Comparison of ENCODE assay signal across 19 cellular contexts in genomic region chr13:99297330-99297729, GRCh38. TPM values are rescaled to one million over a fixed set of nuclear protein-coding genes. Genes with fewer than 3 reads are reported as not detected.
DNase-seq lines count a peak whose midpoint lies in the region; ATAC-seq and TF ChIP-seq lines count a peak whose summit lies in the region.
"Had no signal": no experiment of that assay in that cellular context is flagged by ENCODE, and none has a peak within 500 bp of the region (broad histone marks: within the 10 kb centered on the region; RNA-seq: fewer than 3 reads in every experiment).

No MANE protein-coding gene starts in this region.

- peak overlapping the region in 3 of 4 donors; percentile 18 to 39 (median 26) for H3K27ac ChIP-seq in sigmoid colon
- H3K27ac ChIP-seq: epithelial cell of prostate, gastrocnemius medialis, psoas muscle, RWPE1, uterus had no signal

- no peak overlapping the region for H3K4me3 ChIP-seq in sigmoid colon
- H3K4me3 ChIP-seq in MG63, result no peak overlapping the region
- H3K4me3 ChIP-seq: gastrocnemius medialis, psoas muscle, stomach, uterus had no signal

- intact Hi-C loops in activated CD4-positive, alpha-beta T cell treated with anti-CD3 and anti-CD28 coated beads for 36 hours (cut with DNase I, micrococcal nuclease), result loop anchor here (2.0 to 5.0 kb wide), 4 partner anchors 135 to 725 kb away; partner anchors contain the start of gene TM9SF2 (in 1 of the 2)
- intact Hi-C loops in sigmoid colon (cut with DNase I), result no loop called here

- CTCF ChIA-PET in activated CD4-positive, alpha-beta T cell treated with anti-CD3 and anti-CD28 coated beads for 36 hours (lab: Charles Lee), result interaction anchor here (0.9 to 4.6 kb wide), 17 partner anchors 9 to 143 kb away, joined by 3 to 65 read pairs (median 4); partner anchors contain the start of gene GPR183

- DNase-seq in activated CD4-positive, alpha-beta T cell treated with anti-CD3 and anti-CD28 coated beads for 36 hours, result no peak
- DNase-seq in activated CD4-positive, alpha-beta T cell treated with anti-CD3 and anti-CD28 coated beads for 4 hours, result no peak
- DNase-seq in activated naive CD8-positive, alpha-beta T cell treated with anti-CD3 and anti-CD28 coated beads, Interleukin-2, amount 10 ng/mL, durations not matched to agents 7 days and 5 days, result no peak
- DNase-seq in sigmoid colon (no peak), MG63 (no peak), DMS 273 (lab: John Stamatoyannopoulos, UW; ENCODE audit: unreplicated experiment) (no peak), anterior cingulate cortex (lab: John Stamatoyannopoulos, UW) (no peak)
- DNase-seq: C1 segment of cervical spinal cord, cortex of kidney, gastrocnemius medialis, NCI-H1417 treated with DMSO at 0.1 percent for 48 hours, psoas muscle, stomach, uterus had no signal

- peaks cover 0 to 30% (median 3%) of the 10 kb centered on the region in 4 donors for H3K36me3 ChIP-seq in sigmoid colon
- no peaks in the 10 kb centered on the region for H3K36me3 ChIP-seq in MG63
- H3K36me3 ChIP-seq: gastrocnemius medialis, uterus had no signal

- peak; percentile 50 for ATAC-seq in activated CD4-positive, alpha-beta T cell treated with anti-CD3 and anti-CD28 coated beads for 36 hours
- no peak for ATAC-seq in activated naive CD8-positive, alpha-beta T cell treated with anti-CD3 and anti-CD28 coated beads, Interleukin-2, amount 10 ng/mL, durations not matched to agents 7 days and 5 days (ENCODE audit: low read depth)
- ATAC-seq: gastrocnemius medialis, psoas muscle, WTC11 had no signal

- no peak for TF ChIP-seq CTCF in sigmoid colon (IDR thresholded peaks at IDR 0.05)

- no peaks in the 10 kb centered on the region for H3K27me3 Mint-ChIP-seq in activated CD4-positive, alpha-beta T cell treated with anti-CD3 and anti-CD28 coated beads for 36 hours
- H3K27me3 Mint-ChIP-seq in IgD-negative memory B cell, result no peaks in the 10 kb centered on the region
- H3K27me3 Mint-ChIP-seq in activated naive CD8-positive, alpha-beta T cell treated with anti-CD3 and anti-CD28 coated beads, Interleukin-2, amount 10 ng/mL, durations not matched to agents 7 days and 5 days, result no peaks in the 10 kb centered on the region

- peaks cover 86% of the 10 kb centered on the region for H3K4me1 Mint-ChIP-seq in activated CD4-positive, alpha-beta T cell treated with anti-CD3 and anti-CD28 coated beads for 36 hours
- peaks cover 71 to 79% (median 75%) of the 10 kb centered on the region in 3 donors for H3K4me1 Mint-ChIP-seq in IgD-negative memory B cell
- peaks cover 45% of the 10 kb centered on the region for H3K4me1 Mint-ChIP-seq in activated naive CD8-positive, alpha-beta T cell treated with anti-CD3 and anti-CD28 coated beads, Interleukin-2, amount 10 ng/mL, durations not matched to agents 7 days and 5 days

- peaks cover 72% of the 10 kb centered on the region for H3K36me3 Mint-ChIP-seq in activated CD4-positive, alpha-beta T cell treated with anti-CD3 and anti-CD28 coated beads for 36 hours (ENCODE audit: low read depth)
- peaks cover 12% of the 10 kb centered on the region for H3K36me3 Mint-ChIP-seq in IgD-negative memory B cell
- peaks cover 31% of the 10 kb centered on the region for H3K36me3 Mint-ChIP-seq in activated naive CD8-positive, alpha-beta T cell treated with anti-CD3 and anti-CD28 coated beads, Interleukin-2, amount 10 ng/mL, durations not matched to agents 7 days and 5 days
- H3K36me3 Mint-ChIP-seq: WTC11 had no signal

- H3K9me3 ChIP-seq in sigmoid colon, result no peaks in the 10 kb centered on the region
- no peaks in the 10 kb centered on the region for H3K9me3 ChIP-seq in MG63
- H3K9me3 ChIP-seq: gastrocnemius medialis, psoas muscle, stomach, uterus had no signal

- no peaks in the 10 kb centered on the region for H3K27me3 ChIP-seq in sigmoid colon
- H3K27me3 ChIP-seq in MG63, result no peaks in the 10 kb centered on the region
- H3K27me3 ChIP-seq: gastrocnemius medialis, stomach, uterus had no signal

- H3K9me3 Mint-ChIP-seq in activated CD4-positive, alpha-beta T cell treated with anti-CD3 and anti-CD28 coated beads for 36 hours (ENCODE audit: low read depth), result no peaks in the 10 kb centered on the region
- H3K9me3 Mint-ChIP-seq in IgD-negative memory B cell, result no peaks in the 10 kb centered on the region
- H3K9me3 Mint-ChIP-seq in activated naive CD8-positive, alpha-beta T cell treated with anti-CD3 and anti-CD28 coated beads, Interleukin-2, amount 10 ng/mL, durations not matched to agents 7 days and 5 days, result no peaks in the 10 kb centered on the region
- H3K9me3 Mint-ChIP-seq: WTC11 had no signal

- peaks cover 0 to 32% (median 9%) of the 10 kb centered on the region in 4 donors for H3K4me1 ChIP-seq in sigmoid colon
- H3K4me1 ChIP-seq: psoas muscle, uterus had no signal

- H3K4me3 Mint-ChIP-seq in activated CD4-positive, alpha-beta T cell treated with anti-CD3 and anti-CD28 coated beads for 36 hours, result peak overlapping the region; percentile 58
- peak overlapping the region; percentile 69 to 96 (median 92) for H3K4me3 Mint-ChIP-seq in IgD-negative memory B cell
- peak overlapping the region; percentile 45 for H3K4me3 Mint-ChIP-seq in activated naive CD8-positive, alpha-beta T cell treated with anti-CD3 and anti-CD28 coated beads, Interleukin-2, amount 10 ng/mL, durations not matched to agents 7 days and 5 days
- H3K4me3 Mint-ChIP-seq: WTC11 had no signal

- H3K27ac Mint-ChIP-seq in activated CD4-positive, alpha-beta T cell treated with anti-CD3 and anti-CD28 coated beads for 36 hours, result peak overlapping the region; percentile 96
- peak overlapping the region; percentile 80 to 94 (median 90) for H3K27ac Mint-ChIP-seq in IgD-negative memory B cell
- peak overlapping the region; percentile 66 for H3K27ac Mint-ChIP-seq in activated naive CD8-positive, alpha-beta T cell treated with anti-CD3 and anti-CD28 coated beads, Interleukin-2, amount 10 ng/mL, durations not matched to agents 7 days and 5 days
- H3K27ac Mint-ChIP-seq: WTC11 had no signal

- no peak for TF ChIP-seq EP300 in sigmoid colon (IDR thresholded peaks at IDR 0.05)

- POLR2A ChIA-PET in activated CD4-positive, alpha-beta T cell treated with anti-CD3 and anti-CD28 coated beads for 36 hours (lab: Charles Lee), result interaction anchor here (0.5 to 2.8 kb wide), 10 partner anchors 10 to 205 kb away, joined by 3 to 19 read pairs (median 5); partner anchors contain the start of gene GPR183
- POLR2A ChIA-PET in activated naive CD8-positive, alpha-beta T cell treated with anti-CD3 and anti-CD28 coated beads, Interleukin-2, amount 10 ng/mL, durations not matched to agents 7 days and 5 days (lab: Charles Lee), result interaction anchor here (0.7 to 0.9 kb wide), 2 partner anchors 55 to 203 kb away, joined by 3 to 5 read pairs; no protein-coding TSS in a partner anchor

- no peak for TF ChIP-seq POLR2A in sigmoid colon (IDR thresholded peaks at IDR 0.05)

RNA-seq across cellular contexts. Expression of gene GPR183, which starts 9.9 kb away (rescaled TPM):
- 10 to 100 TPM; 50.3 to 51.9 TPM for total RNA-seq in activated CD4-positive, alpha-beta T cell treated with anti-CD3 and anti-CD28 coated beads for 36 hours
- polyA plus RNA-seq in IgD-negative memory B cell (494 TPM), sigmoid colon (10 to 100 TPM in 2 of 3 donors, 1 to 10 TPM in 1; 4.8 to 20.2 (median 10.4) TPM)
- total RNA-seq in activated naive CD8-positive, alpha-beta T cell treated with anti-CD3 and anti-CD28 coated beads, Interleukin-2, amount 10 ng/mL, durations not matched to agents 7 days and 5 days, result 10 to 100 TPM; 36.4 to 44.9 TPM
- 10 to 100 TPM; 30.9 to 36.4 (median 33.2) TPM for total RNA-seq in sigmoid colon
- not detected in 2 replicates for total RNA-seq in MG63 (2014; rRNA removed; shearing (Covaris generic); ENCODE audit: low replicate concordance)
- total RNA-seq: A172 had no signal

RNA-seq across cellular contexts. Expression of gene GPR18, which starts 39.2 kb away (rescaled TPM):
- 1 to 10 TPM; 6.0 to 9.5 TPM for total RNA-seq in activated CD4-positive, alpha-beta T cell treated with anti-CD3 and anti-CD28 coated beads for 36 hours
- 58.6 TPM for polyA plus RNA-seq in IgD-negative memory B cell
- total RNA-seq in activated naive CD8-positive, alpha-beta T cell treated with anti-CD3 and anti-CD28 coated beads, Interleukin-2, amount 10 ng/mL, durations not matched to agents 7 days and 5 days, result 10 to 100 TPM; 25.5 to 25.9 TPM
- under 1 TPM in 1 of 4 donors, not detected in 3; 0.83 TPM for total RNA-seq in sigmoid colon
- 1 to 10 TPM in 1 of 3 donors, not detected in 2; 7.5 TPM for polyA plus RNA-seq in sigmoid colon
- not detected in 2 replicates for total RNA-seq in MG63 (2014; rRNA removed; shearing (Covaris generic); ENCODE audit: low replicate concordance)
- total RNA-seq: A172, gastrocnemius medialis, stomach had no signal

Comparison
In these comparisons a context has a peak if more than half of its experiments do, and no peak if none do; other contexts are left out.
1. RNA of gene GPR183, which starts 9.9 kb away (total RNA-seq): 50.3 to 51.9 TPM in activated CD4-positive, alpha-beta T cell treated with anti-CD3 and anti-CD28 coated beads for 36 hours, 36.4 to 44.9 TPM in activated naive CD8-positive, alpha-beta T cell treated with anti-CD3 and anti-CD28 coated beads, Interleukin-2, amount 10 ng/mL, durations not matched to agents 7 days and 5 days and 30.9 to 36.4 TPM in sigmoid colon; not detected in MG63; every median in the first group is over 10 times any median in the second.
2. Peak in every context shown above with its lines, with median percentiles within 50 percentile points of each other: H3K27ac Mint-ChIP-seq and H3K4me3 Mint-ChIP-seq.